37 cellular contexts compared by ENCODE assay signal in genomic region chr2:28818053-28818452, GRCh38. TPM values are rescaled to one million over a fixed set of nuclear protein-coding genes. Genes with fewer than 3 reads are reported as not detected.
"Had no signal": no experiment of that assay in that cellular context is flagged by ENCODE, and none has a peak within 500 bp of the region (broad histone marks: within the 10 kb centered on the region; RNA-seq: fewer than 3 reads in every experiment).

No MANE protein-coding gene starts in this region.

- ATAC-seq: activated CD4-positive, CD25-positive, alpha-beta regulatory T cell treated with anti-CD3 and anti-CD28 coated beads, Interleukin-2, amount 50 U/mL, for 24 hours; activated CD8-positive, alpha-beta memory T cell treated with anti-CD3 and anti-CD28 coated beads, Interleukin-2, amount 10 ng/mL, durations not matched to agents 7 days and 5 days; esophagus mucosa; gastrocnemius medialis; heart left ventricle; T-helper 17 cell had no signal

- H3K27me3 Mint-ChIP-seq: activated B cell treated with CpG ODN at 0.5 μM for 24 hours; activated CD4-positive, alpha-beta memory T cell treated with anti-CD3 and anti-CD28 coated beads, Interleukin-2, amount 10 ng/mL, durations not matched to agents 7 days and 5 days; activated CD8-positive, alpha-beta memory T cell treated with anti-CD3 and anti-CD28 coated beads, Interleukin-2, amount 10 ng/mL, durations not matched to agents 7 days and 5 days; activated naive CD4-positive, alpha-beta T cell treated with anti-CD3 and anti-CD28 coated beads, Interleukin-2, amount 50 U/mL, for 24 hours; central memory CD8-positive, alpha-beta T cell; dendritic cell treated with granulocyte-macrophage colony-stimulating factor and Interleukin-4, amounts not matched to agents 40 ng/mL and 50 ng/mL, for 4 days; T-helper 17 cell had no signal

- DNase-seq: activated B cell treated with CpG ODN at 0.5 μM for 24 hours; activated CD4-positive, alpha-beta memory T cell treated with anti-CD3 and anti-CD28 coated beads, Interleukin-2, amount 10 ng/mL, durations not matched to agents 7 days and 5 days; activated CD4-positive, alpha-beta T cell treated with anti-CD3 and anti-CD28 coated beads for 4 hours; activated CD4-positive, alpha-beta T cell treated with anti-CD3 and anti-CD28 coated beads, Interleukin-2, amount 10 ng/mL, durations not matched to agents 7 days and 5 days; activated CD4-positive, alpha-beta T cell treated with anti-CD3 and anti-CD28 coated beads, Interleukin-2, amount 50 U/mL, for 4 hours; activated CD8-positive, alpha-beta memory T cell treated with anti-CD3 and anti-CD28 coated beads, Interleukin-2, amount 10 ng/mL, durations not matched to agents 7 days and 5 days; activated CD8-positive, alpha-beta memory T cell treated with anti-CD3 and anti-CD28 coated beads, Interleukin-2, amount 50 U/mL, for 4 hours; activated effector memory CD4-positive, alpha-beta T cell treated with anti-CD3 and anti-CD28 coated beads, Interleukin-2, amount 50 U/mL, for 16 hours; activated naive CD4-positive, alpha-beta T cell treated with anti-CD3 and anti-CD28 coated beads for 36 hours; activated naive CD8-positive, alpha-beta T cell treated with anti-CD3 and anti-CD28 coated beads, Interleukin-2, amount 10 ng/mL, durations not matched to agents 7 days and 5 days; activated T-cell treated with anti-CD3 and anti-CD28 coated beads, Interleukin-2, amount 50 U/mL, for 1 hour; amniotic stem cell; anterior cingulate cortex; brain microvascular endothelial cell; dorsolateral prefrontal cortex; effector memory CD4-positive, alpha-beta T cell; endodermal cell; foreskin fibroblast; gastrocnemius medialis; glutamatergic neuron; heart left ventricle; T-helper 1 cell; T-helper 17 cell; T1000; WERI-Rb-1 had no signal

- FAIRE-seq: astrocyte, bronchial epithelial cell had no signal

- H3K4me1 Mint-ChIP-seq: central memory CD8-positive, alpha-beta T cell had no signal

- H3K27ac ChIP-seq: brain microvascular endothelial cell, coronary artery, dorsolateral prefrontal cortex, gastrocnemius medialis, heart left ventricle, WERI-Rb-1 had no signal

- H3K4me3 ChIP-seq: coronary artery, dorsolateral prefrontal cortex, gastrocnemius medialis, heart left ventricle had no signal

- H3K9me3 ChIP-seq: gastrocnemius medialis, heart left ventricle had no signal

- H3K4me1 ChIP-seq: gastrocnemius medialis had no signal

- H3K36me3 Mint-ChIP-seq: activated CD8-positive, alpha-beta memory T cell treated with anti-CD3 and anti-CD28 coated beads, Interleukin-2, amount 10 ng/mL, durations not matched to agents 7 days and 5 days; activated naive CD4-positive, alpha-beta T cell treated with anti-CD3 and anti-CD28 coated beads, Interleukin-2, amount 50 U/mL, for 24 hours; activated naive CD8-positive, alpha-beta T cell treated with anti-CD3 and anti-CD28 coated beads, Interleukin-2, amount 10 ng/mL, durations not matched to agents 7 days and 5 days had no signal

- H3K36me3 ChIP-seq: brain microvascular endothelial cell, gastrocnemius medialis, heart left ventricle, WERI-Rb-1 had no signal

- H3K27ac Mint-ChIP-seq: activated B cell treated with CpG ODN at 0.5 μM for 24 hours; activated CD4-positive, alpha-beta memory T cell treated with anti-CD3 and anti-CD28 coated beads, Interleukin-2, amount 10 ng/mL, durations not matched to agents 7 days and 5 days; activated CD4-positive, alpha-beta T cell treated with anti-CD3 and anti-CD28 coated beads, Interleukin-2, amount 10 ng/mL, durations not matched to agents 7 days and 5 days; activated CD8-positive, alpha-beta memory T cell treated with anti-CD3 and anti-CD28 coated beads, Interleukin-2, amount 10 ng/mL, durations not matched to agents 7 days and 5 days; activated naive CD4-positive, alpha-beta T cell treated with anti-CD3 and anti-CD28 coated beads for 36 hours; activated naive CD4-positive, alpha-beta T cell treated with anti-CD3 and anti-CD28 coated beads, Interleukin-2, amount 50 U/mL, for 24 hours; activated naive CD8-positive, alpha-beta T cell treated with anti-CD3 and anti-CD28 coated beads, Interleukin-2, amount 10 ng/mL, durations not matched to agents 7 days and 5 days; activated T-helper 2 cell treated with anti-CD3 and anti-CD28 coated beads, Interferon-gamma antibody, Interleukin-2, Interleukin-4, amounts not matched to agents 10 μg/mL and 5 μg/mL and 100 μg/mL, durations not matched to agents 14 hours and 24 hours and 36 hours; dendritic cell treated with granulocyte-macrophage colony-stimulating factor and Interleukin-4, amounts not matched to agents 40 ng/mL and 50 ng/mL, for 4 days; endodermal cell; T-helper 17 cell; T-helper 2 cell treated with Interferon-gamma antibody and Interleukin-4, amounts not matched to agents 5 μg/mL and 100 μg/mL, for 36 hours had no signal

- H3K4me3 Mint-ChIP-seq: activated B cell treated with CpG ODN at 0.5 μM for 24 hours; activated CD4-positive, alpha-beta memory T cell treated with anti-CD3 and anti-CD28 coated beads, Interleukin-2, amount 10 ng/mL, durations not matched to agents 7 days and 5 days; activated CD4-positive, alpha-beta T cell treated with anti-CD3 and anti-CD28 coated beads, Interleukin-2, amount 10 ng/mL, durations not matched to agents 7 days and 5 days; activated CD8-positive, alpha-beta memory T cell treated with anti-CD3 and anti-CD28 coated beads, Interleukin-2, amount 10 ng/mL, durations not matched to agents 7 days and 5 days; activated naive CD4-positive, alpha-beta T cell treated with anti-CD3 and anti-CD28 coated beads for 36 hours; activated naive CD4-positive, alpha-beta T cell treated with anti-CD3 and anti-CD28 coated beads, Interleukin-2, amount 50 U/mL, for 24 hours; activated naive CD8-positive, alpha-beta T cell treated with anti-CD3 and anti-CD28 coated beads, Interleukin-2, amount 10 ng/mL, durations not matched to agents 7 days and 5 days; central memory CD8-positive, alpha-beta T cell; dendritic cell treated with granulocyte-macrophage colony-stimulating factor and Interleukin-4, amounts not matched to agents 40 ng/mL and 50 ng/mL, for 4 days; endodermal cell; T-helper 17 cell; T-helper 2 cell treated with Interferon-gamma antibody and Interleukin-4, amounts not matched to agents 5 μg/mL and 100 μg/mL, for 36 hours had no signal

- H3K27me3 ChIP-seq: brain microvascular endothelial cell, dorsolateral prefrontal cortex, gastrocnemius medialis, heart left ventricle had no signal

- H3K9me3 Mint-ChIP-seq: activated B cell treated with CpG ODN at 0.5 μM for 24 hours; activated CD4-positive, alpha-beta memory T cell treated with anti-CD3 and anti-CD28 coated beads, Interleukin-2, amount 10 ng/mL, durations not matched to agents 7 days and 5 days; activated CD4-positive, alpha-beta T cell treated with anti-CD3 and anti-CD28 coated beads, Interleukin-2, amount 10 ng/mL, durations not matched to agents 7 days and 5 days; activated naive CD4-positive, alpha-beta T cell treated with anti-CD3 and anti-CD28 coated beads for 36 hours; activated naive CD4-positive, alpha-beta T cell treated with anti-CD3 and anti-CD28 coated beads, Interleukin-2, amount 50 U/mL, for 24 hours; activated naive CD8-positive, alpha-beta T cell treated with anti-CD3 and anti-CD28 coated beads, Interleukin-2, amount 10 ng/mL, durations not matched to agents 7 days and 5 days; activated T-helper 2 cell treated with anti-CD3 and anti-CD28 coated beads, Interferon-gamma antibody, Interleukin-2, Interleukin-4, amounts not matched to agents 10 μg/mL and 5 μg/mL and 100 μg/mL, durations not matched to agents 14 hours and 24 hours and 36 hours; central memory CD8-positive, alpha-beta T cell; dendritic cell treated with granulocyte-macrophage colony-stimulating factor and Interleukin-4, amounts not matched to agents 40 ng/mL and 50 ng/mL, for 4 days; endodermal cell; T-helper 2 cell treated with Interferon-gamma antibody and Interleukin-4, amounts not matched to agents 5 μg/mL and 100 μg/mL, for 36 hours had no signal

RNA-seq across cellular contexts. Expression of gene SPDYA, which starts 7.4 kb away (rescaled TPM):
- total RNA-seq: epithelial cell of proximal tubule had no signal
- polyA plus RNA-seq: adipose tissue had no signal
